ENCODE assay signal across 8 cellular contexts in genomic region chr6:5723905-5724691, GRCh38.
DNase-seq lines count a peak whose midpoint lies in the region; ATAC-seq, FAIRE-seq and TF ChIP-seq lines count a peak whose summit lies in the region.

No MANE protein-coding gene starts in this region.

- H3K4me1 ChIP-seq in body of pancreas = no peaks in the 10 kb centered on the region

- ATAC-seq in GM19452 (IDR thresholded peaks at IDR 0.05; ENCODE audit: unreplicated experiment) (peak; percentile 98), HG03442 (IDR thresholded peaks at IDR 0.05; ENCODE audit: unreplicated experiment) (peak; percentile 94), body of pancreas (peak; percentile 30), sciatic nerve (peak; percentile 89)

- no peaks in the 10 kb centered on the region for H3K27me3 ChIP-seq in body of pancreas

- DNase-seq in body of pancreas (peak in 1 of 4 donors; percentile 29), sciatic nerve (ENCODE audit: low spot score) (no peak), urothelium cell line (ENCODE audit: low spot score) (no peak), cerebellum (ENCODE audit: low spot score) (no peak)
- DNase-seq in activated CD8-positive, alpha-beta memory T cell treated with anti-CD3 and anti-CD28 coated beads for 24 hours = no peak

- 80 to 91% methylated on average over 17 to 19 of the region's 19 CpGs for WGBS in body of pancreas, 2 donors

- no peak for FAIRE-seq in urothelium cell line (lab: Jason Lieb, UNC)

- intact Hi-C loops in body of pancreas (cut with DNase I) = no loop called here
- intact Hi-C loops in sciatic nerve (cut with DNase I) = no loop called here

- TF ChIP-seq POLR2A in body of pancreas (IDR thresholded peaks at IDR 0.05) = no peak

- H3K4me3 ChIP-seq in GM08714 (ENCODE audit: low read length) (peak overlapping the region; percentile 26; the same call in 1 of the 2 replicates), body of pancreas (no peak overlapping the region)

- no peaks in the 10 kb centered on the region for H3K36me3 ChIP-seq in body of pancreas (replicated peaks in 1 of 2; ENCODE audit: insufficient read depth in 1 of 2, low read depth in 2 of 2)

- H3K9me3 ChIP-seq in body of pancreas = no peaks in the 10 kb centered on the region

- H3K27ac ChIP-seq in body of pancreas = peak overlapping the region in 1 of 4 donors; percentile 35

- TF ChIP-seq CTCF in body of pancreas (IDR thresholded peaks at IDR 0.05) = no peak

Comparison
In these comparisons a context has a peak if more than half of its experiments do, and no peak if none do; other contexts are left out.
1. ATAC-seq: peak in every context shown above with its lines; median percentile 98 in GM19452; 94 in HG03442; 89 in sciatic nerve; 30 in body of pancreas.